8 cellular contexts compared by ENCODE assay signal in genomic region chr5:154445422-154446182, GRCh38. TPM values are rescaled to one million over a fixed set of nuclear protein-coding genes. Genes with fewer than 3 reads are reported as not detected.
DNase-seq lines count a peak whose midpoint lies in the region; ATAC-seq and TF ChIP-seq lines count a peak whose summit lies in the region.

SAP30L (plus strand) TSS chr5:154445997; CDS start chr5:154446605, 608 bp downstream.

- H3K4me1 Mint-ChIP-seq in activated naive CD4-positive, alpha-beta T cell treated with anti-CD3 and anti-CD28 coated beads, Interleukin-2, amount 50 U/mL, for 24 hours: peaks cover 61% of the 10 kb centered on the region

- peaks cover 46% of the 10 kb centered on the region for H3K4me1 ChIP-seq in suprapubic skin

- ATAC-seq in HG02588 (IDR thresholded peaks at IDR 0.05; ENCODE audit: unreplicated experiment) (peak; percentile 94), SK-N-SH treated with all-trans-retinoic acid at 6 μM for 48 hours (peak; percentile 93)

- CTCF ChIA-PET in GM10248 (lab: Yijun Ruan, JAX): interaction anchor here (0.9 to 1.3 kb wide), 5 partner anchors 16 to 373 kb away, joined by 3 to 5 read pairs (median 3); no protein-coding TSS in a partner anchor

- peak within 1 kb of the TSS; percentile 74 for H3K4me3 ChIP-seq in suprapubic skin

- H3K27ac Mint-ChIP-seq in activated naive CD4-positive, alpha-beta T cell treated with anti-CD3 and anti-CD28 coated beads, Interleukin-2, amount 50 U/mL, for 24 hours: peak within 1 kb of the TSS; percentile 98

- TF ChIP-seq CTCF in GM10248 (IDR thresholded peaks at IDR 0.05; ENCODE audit: control extremely low read depth, extremely low read depth, low read depth, missing control alignments) (no peak), suprapubic skin (IDR thresholded peaks at IDR 0.05) (no peak)

- H3K36me3 Mint-ChIP-seq in activated naive CD4-positive, alpha-beta T cell treated with anti-CD3 and anti-CD28 coated beads, Interleukin-2, amount 50 U/mL, for 24 hours: peaks cover 16% of the 10 kb centered on the region

- WGBS in suprapubic skin: 0% methylated on average over 29 of the region's 69 CpGs

- H3K27me3 ChIP-seq in suprapubic skin: no peaks in the 10 kb centered on the region

- H3K9me3 ChIP-seq in suprapubic skin: no peaks in the 10 kb centered on the region

- H3K36me3 ChIP-seq in suprapubic skin: peaks cover 5% of the 10 kb centered on the region

- no peaks in the 10 kb centered on the region for H3K27me3 Mint-ChIP-seq in activated naive CD4-positive, alpha-beta T cell treated with anti-CD3 and anti-CD28 coated beads, Interleukin-2, amount 50 U/mL, for 24 hours

- no peaks in the 10 kb centered on the region for H3K9me3 Mint-ChIP-seq in activated naive CD4-positive, alpha-beta T cell treated with anti-CD3 and anti-CD28 coated beads, Interleukin-2, amount 50 U/mL, for 24 hours

- peak within 1 kb of the TSS; percentile 80 for H3K27ac ChIP-seq in suprapubic skin

- H3K4me3 Mint-ChIP-seq in activated naive CD4-positive, alpha-beta T cell treated with anti-CD3 and anti-CD28 coated beads, Interleukin-2, amount 50 U/mL, for 24 hours: peak within 1 kb of the TSS; percentile 100

- TF ChIP-seq POLR2A in suprapubic skin (IDR thresholded peaks at IDR 0.05): peak in 1 of 2 donors; percentile 52

- peak; percentile 100 for DNase-seq in GM10248 (ENCODE audit: extremely low spot score)
- DNase-seq in NCI-H1048 (lab: John Stamatoyannopoulos, UW): peak; percentile 76
- DNase-seq in globus pallidus (ENCODE audit: low spot score): peak; percentile 91
- peak; percentile 93 for DNase-seq in occipital lobe (lab: John Stamatoyannopoulos, UW)
- DNase-seq in suprapubic skin (ENCODE audit: low spot score in 2 of 2): peak; percentile 94 to 96

- POLR2A ChIA-PET in GM10248 (lab: Yijun Ruan, JAX): no interaction called here

- TF ChIP-seq EP300 in suprapubic skin (IDR thresholded peaks at IDR 0.05): no peak

TF ChIP-seq in SK-N-SH treated with all-trans-retinoic acid at 6 μM for 48 hours, 23 proteins besides CTCF, POLR2A, EP300 and RAD21:
- TF ChIP-seq PPARA (CRISPR knock-in tag; IDR thresholded peaks at IDR 0.05; ENCODE audit: borderline replicate concordance): no peak
- no peak for TF ChIP-seq TSHZ2 (CRISPR knock-in tag; IDR thresholded peaks at IDR 0.05)
- TF ChIP-seq ZNF8 (CRISPR knock-in tag; IDR thresholded peaks at IDR 0.05): no peak
- TF ChIP-seq ZNF565 (CRISPR knock-in tag; conservative IDR thresholded peaks at IDR 0.05; ENCODE audit: low read depth): no peak
- no peak for TF ChIP-seq PATZ1 (CRISPR knock-in tag; IDR thresholded peaks at IDR 0.05; ENCODE audit: borderline replicate concordance)
- no peak for TF ChIP-seq ZC3H10 (CRISPR knock-in tag; IDR thresholded peaks at IDR 0.05)
- no peak for TF ChIP-seq SNAI2 (CRISPR knock-in tag; IDR thresholded peaks at IDR 0.05)
- TF ChIP-seq TCF4 (CRISPR knock-in tag; IDR thresholded peaks at IDR 0.05; ENCODE audit: borderline replicate concordance): no peak
- no peak for TF ChIP-seq RARB (CRISPR knock-in tag; IDR thresholded peaks at IDR 0.05)
- no peak for TF ChIP-seq GLIS3 (CRISPR knock-in tag; IDR thresholded peaks at IDR 0.05)
- no peak for TF ChIP-seq CSRNP3 (CRISPR knock-in tag; IDR thresholded peaks at IDR 0.05)
- TF ChIP-seq BACH2 (CRISPR knock-in tag; IDR thresholded peaks at IDR 0.05; ENCODE audit: borderline replicate concordance): no peak

RNA-seq across cellular contexts. Expression of gene SAP30L, which starts in this region (rescaled TPM):
- total RNA-seq in occipital lobe (25.4 TPM), suprapubic skin (10 to 100 TPM; 16.1 to 66.6 (median 36.2) TPM)

Comparison
In these comparisons a context has a peak if more than half of its experiments do, and no peak if none do; other contexts are left out.
1. Peak in every context shown above with its lines: DNase-seq, ATAC-seq, H3K4me3 ChIP-seq and H3K27ac ChIP-seq.